15 cellular contexts compared by ENCODE assay signal in the genomic region with DNA sequence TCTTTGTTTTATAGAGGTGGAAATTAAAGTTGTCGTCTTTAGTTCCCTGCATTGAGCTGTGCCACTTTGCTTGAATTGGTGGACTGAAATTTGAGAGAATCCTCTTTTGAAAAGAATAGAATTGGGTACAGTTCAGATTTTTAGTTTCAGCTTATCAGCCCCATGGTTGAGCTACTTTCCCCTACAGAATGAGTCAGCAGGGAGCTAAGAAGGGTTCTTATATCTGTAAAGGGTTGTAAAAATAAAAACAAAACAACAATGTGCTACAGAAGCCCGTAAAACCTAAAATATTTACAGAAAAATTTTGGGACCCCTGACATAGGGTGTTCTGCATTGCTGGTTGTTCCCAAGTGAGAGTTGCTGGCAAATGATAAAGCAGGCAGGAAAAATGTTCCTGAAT. TPM values are rescaled to one million over a fixed set of nuclear protein-coding genes. Genes with fewer than 3 reads are reported as not detected.
DNase-seq lines count a peak whose midpoint lies in the region; ATAC-seq and TF ChIP-seq lines count a peak whose summit lies in the region.
"Had no signal": no experiment of that assay in that cellular context is flagged by ENCODE, and none has a peak within 500 bp of the region (broad histone marks: within the 10 kb centered on the region; RNA-seq: fewer than 3 reads in every experiment).

No MANE protein-coding gene starts in this region.

- intact Hi-C loops in activated naive CD4-positive, alpha-beta T cell treated with anti-CD3 and anti-CD28 coated beads for 36 hours (cut with micrococcal nuclease), result no loop called here
- intact Hi-C loops in upper lobe of right lung (cut with DNase I), result no loop called here

- DNase-seq in activated naive CD4-positive, alpha-beta T cell treated with anti-CD3 and anti-CD28 coated beads for 36 hours, result no peak
- no peak for DNase-seq in activated naive CD4-positive, alpha-beta T cell treated with anti-CD3 and anti-CD28 coated beads, Interleukin-2, amount 10 ng/mL, durations not matched to agents 7 days and 5 days
- DNase-seq in T-cell (no peak), NCI-H2171 (lab: John Stamatoyannopoulos, UW) (no peak), cerebellar nuclear complex (lab: John Stamatoyannopoulos, UW) (no peak), upper lobe of right lung (no peak), GM19238 (ENCODE audit: insufficient read length, low spot score) (no peak)
- no peak for DNase-seq in effector memory CD8-positive, alpha-beta T cell
- DNase-seq: activated CD4-positive, alpha-beta T cell treated with anti-CD3 and anti-CD28 coated beads, Interleukin-2, amount 50 U/mL, for 1 hour; effector CD8-positive, alpha-beta T cell; NCI-H2227 treated with DMSO at 0.1 percent for 48 hours; stimulated activated CD8-positive, alpha-beta memory T cell treated with anti-CD3 and anti-CD28 coated beads, Interleukin-4, amount 100 ng/mL, for 48 hours; uterus had no signal

- no peak overlapping the region for H3K4me3 ChIP-seq in upper lobe of right lung
- H3K4me3 ChIP-seq: cardiac muscle cell, uterus had no signal

- H3K27ac ChIP-seq in upper lobe of right lung, result no peak overlapping the region
- H3K27ac ChIP-seq: cardiac muscle cell, uterus had no signal

- H3K27me3 Mint-ChIP-seq in activated naive CD4-positive, alpha-beta T cell treated with anti-CD3 and anti-CD28 coated beads for 36 hours (ENCODE audit: low read depth), result no peaks in the 10 kb centered on the region
- H3K27me3 Mint-ChIP-seq in activated naive CD4-positive, alpha-beta T cell treated with anti-CD3 and anti-CD28 coated beads, Interleukin-2, amount 10 ng/mL, durations not matched to agents 7 days and 5 days, result no peaks in the 10 kb centered on the region
- no peaks in the 10 kb centered on the region for H3K27me3 Mint-ChIP-seq in T-cell
- H3K27me3 Mint-ChIP-seq in effector memory CD8-positive, alpha-beta T cell, result no peaks in the 10 kb centered on the region
- H3K27me3 Mint-ChIP-seq: IgD-negative memory B cell had no signal

- peaks cover 95% of the 10 kb centered on the region for H3K36me3 ChIP-seq in upper lobe of right lung
- H3K36me3 ChIP-seq: uterus had no signal

- CTCF ChIA-PET in activated naive CD4-positive, alpha-beta T cell treated with anti-CD3 and anti-CD28 coated beads for 36 hours (lab: Charles Lee), result interaction anchor here (0.8 to 1.0 kb wide), 2 partner anchors 12 to 33 kb away, joined by 3 to 4 read pairs; no protein-coding TSS in a partner anchor
- CTCF ChIA-PET in activated naive CD4-positive, alpha-beta T cell treated with anti-CD3 and anti-CD28 coated beads, Interleukin-2, amount 10 ng/mL, durations not matched to agents 7 days and 5 days (lab: Charles Lee), result interaction anchor here (1.2 to 2.2 kb wide), 3 partner anchors 33 to 67 kb away, joined by 3 to 12 read pairs (median 4); no protein-coding TSS in a partner anchor
- CTCF ChIA-PET in T-cell (lab: Charles Lee), result no interaction called here

- H3K36me3 Mint-ChIP-seq in activated naive CD4-positive, alpha-beta T cell treated with anti-CD3 and anti-CD28 coated beads for 36 hours (ENCODE audit: low read depth), result peaks cover 73% of the 10 kb centered on the region
- peaks cover 80% of the 10 kb centered on the region for H3K36me3 Mint-ChIP-seq in activated naive CD4-positive, alpha-beta T cell treated with anti-CD3 and anti-CD28 coated beads, Interleukin-2, amount 10 ng/mL, durations not matched to agents 7 days and 5 days
- peaks cover 71% of the 10 kb centered on the region for H3K36me3 Mint-ChIP-seq in T-cell
- peaks cover 100% of the 10 kb centered on the region for H3K36me3 Mint-ChIP-seq in effector memory CD8-positive, alpha-beta T cell (ENCODE audit: insufficient read depth)

- no peak for TF ChIP-seq CTCF in upper lobe of right lung (IDR thresholded peaks at IDR 0.05)

- H3K9me3 ChIP-seq in upper lobe of right lung, result no peaks in the 10 kb centered on the region
- H3K9me3 ChIP-seq: uterus had no signal

- peaks cover 11% of the 10 kb centered on the region for H3K4me1 ChIP-seq in upper lobe of right lung
- H3K4me1 ChIP-seq: uterus had no signal

- peaks cover 60% of the 10 kb centered on the region for H3K4me1 Mint-ChIP-seq in activated naive CD4-positive, alpha-beta T cell treated with anti-CD3 and anti-CD28 coated beads for 36 hours (ENCODE audit: low read depth)
- peaks cover 62% of the 10 kb centered on the region for H3K4me1 Mint-ChIP-seq in activated naive CD4-positive, alpha-beta T cell treated with anti-CD3 and anti-CD28 coated beads, Interleukin-2, amount 10 ng/mL, durations not matched to agents 7 days and 5 days
- peaks cover 39 to 57% (median 52%) of the 10 kb centered on the region in 3 donors for H3K4me1 Mint-ChIP-seq in T-cell
- peaks cover 37 to 58% of the 10 kb centered on the region in 2 donors for H3K4me1 Mint-ChIP-seq in effector memory CD8-positive, alpha-beta T cell (ENCODE audit: low read depth in 2 of 2)

- peak overlapping the region; percentile 73 for H3K27ac Mint-ChIP-seq in activated naive CD4-positive, alpha-beta T cell treated with anti-CD3 and anti-CD28 coated beads for 36 hours
- no peak overlapping the region for H3K27ac Mint-ChIP-seq in activated naive CD4-positive, alpha-beta T cell treated with anti-CD3 and anti-CD28 coated beads, Interleukin-2, amount 10 ng/mL, durations not matched to agents 7 days and 5 days
- peak overlapping the region; percentile 55 to 68 for H3K27ac Mint-ChIP-seq in T-cell
- peak overlapping the region; percentile 54 to 82 for H3K27ac Mint-ChIP-seq in effector memory CD8-positive, alpha-beta T cell

- H3K9me3 Mint-ChIP-seq in activated naive CD4-positive, alpha-beta T cell treated with anti-CD3 and anti-CD28 coated beads for 36 hours, result no peaks in the 10 kb centered on the region
- H3K9me3 Mint-ChIP-seq in activated naive CD4-positive, alpha-beta T cell treated with anti-CD3 and anti-CD28 coated beads, Interleukin-2, amount 10 ng/mL, durations not matched to agents 7 days and 5 days, result no peaks in the 10 kb centered on the region
- H3K9me3 Mint-ChIP-seq in T-cell, result no peaks in the 10 kb centered on the region
- no peaks in the 10 kb centered on the region for H3K9me3 Mint-ChIP-seq in effector memory CD8-positive, alpha-beta T cell
- H3K9me3 Mint-ChIP-seq: IgD-negative memory B cell had no signal

- no peak overlapping the region for H3K4me3 Mint-ChIP-seq in activated naive CD4-positive, alpha-beta T cell treated with anti-CD3 and anti-CD28 coated beads for 36 hours
- no peak overlapping the region for H3K4me3 Mint-ChIP-seq in activated naive CD4-positive, alpha-beta T cell treated with anti-CD3 and anti-CD28 coated beads, Interleukin-2, amount 10 ng/mL, durations not matched to agents 7 days and 5 days
- H3K4me3 Mint-ChIP-seq in T-cell, result no peak overlapping the region
- H3K4me3 Mint-ChIP-seq in effector memory CD8-positive, alpha-beta T cell, result peak overlapping the region in 1 of 2 donors; percentile 33
- H3K4me3 Mint-ChIP-seq: IgD-negative memory B cell had no signal

- ATAC-seq in T-cell (replicated peaks in 1 of 4), result no peak
- no peak for ATAC-seq in effector memory CD8-positive, alpha-beta T cell (replicated peaks)
- ATAC-seq in upper lobe of right lung, result no peak

- no peaks in the 10 kb centered on the region for H3K27me3 ChIP-seq in upper lobe of right lung
- H3K27me3 ChIP-seq: cardiac muscle cell, uterus had no signal

- POLR2A ChIA-PET in T-cell (lab: Charles Lee), result interaction anchor here (0.6 to 1.3 kb wide), 2 partner anchors 10 to 496 kb away, joined by 3 read pairs; no protein-coding TSS in a partner anchor

RNA-seq across cellular contexts. Expression of a gene that starts 12.6 kb away (rescaled TPM):
- total RNA-seq in activated naive CD4-positive, alpha-beta T cell treated with anti-CD3 and anti-CD28 coated beads for 36 hours, result 10 to 100 TPM; 73.1 to 73.5 TPM
- total RNA-seq in T-cell (100 to 1,000 TPM in 2 of 5 donors, 10 to 100 TPM in 3; 65.8 to 135 (median 83.0) TPM), upper lobe of right lung (59.4 TPM)

Comparison
In these comparisons a context has a peak if more than half of its experiments do, and no peak if none do; other contexts are left out.
1. CTCF ChIA-PET loops: an anchor here in activated naive CD4-positive, alpha-beta T cell treated with anti-CD3 and anti-CD28 coated beads for 36 hours (0.8 to 1.0 kb wide) and activated naive CD4-positive, alpha-beta T cell treated with anti-CD3 and anti-CD28 coated beads, Interleukin-2, amount 10 ng/mL, durations not matched to agents 7 days and 5 days (1.2 to 2.2 kb wide); none called in T-cell.